ENCODE assay signal across 8 cellular contexts in the genomic region with DNA sequence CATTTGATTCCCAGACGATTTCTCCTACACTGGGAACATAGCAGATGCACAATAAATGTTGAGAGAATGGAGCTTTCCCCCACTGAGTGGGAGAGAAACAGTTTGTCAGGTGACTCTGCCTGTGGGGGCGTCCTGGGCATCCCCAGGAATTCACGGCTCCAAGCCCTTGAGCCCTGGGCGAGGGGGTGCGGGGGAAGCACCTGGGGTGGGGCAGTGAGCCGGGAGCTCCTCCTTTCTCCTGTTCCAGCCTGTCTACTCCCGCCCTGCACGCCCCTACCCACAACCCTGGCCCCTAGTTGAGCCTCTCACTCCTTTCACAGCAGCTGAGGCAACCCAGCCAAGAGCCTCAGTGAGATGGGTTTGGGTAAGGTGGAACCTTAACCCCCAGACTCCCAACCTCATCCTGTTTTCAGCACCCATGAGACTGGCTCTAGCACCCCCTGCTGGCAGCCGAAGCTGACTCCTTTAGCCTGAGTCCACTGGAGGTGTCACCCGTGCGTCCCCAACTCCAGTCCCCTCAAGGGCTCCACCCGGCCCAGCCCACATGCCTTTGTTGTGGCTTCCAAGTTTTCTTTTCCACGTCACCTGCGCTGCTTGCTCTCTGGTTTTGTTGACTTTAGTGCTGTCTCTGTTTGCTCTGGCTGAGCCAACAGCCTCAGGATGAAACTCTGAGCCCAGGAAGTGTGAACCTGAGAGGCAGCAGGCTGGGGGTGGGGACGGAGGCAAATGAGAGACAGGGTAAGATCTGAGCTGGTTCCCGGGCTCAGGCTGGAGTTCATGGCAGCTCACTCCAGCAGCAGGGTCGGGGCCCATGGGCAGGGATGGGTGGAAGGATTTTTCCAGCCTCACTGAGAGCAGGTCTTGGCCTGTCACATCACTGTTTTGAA.
DNase-seq lines count a peak whose midpoint lies in the region; ATAC-seq and TF ChIP-seq lines count a peak whose summit lies in the region.

No MANE protein-coding gene starts in this region.

- no peak for DNase-seq in AG04449 (ENCODE audit: low read depth, low spot score)
- DNase-seq in LNCaP clone FGC (ENCODE audit: low read depth) = peak; percentile 99
- peak; percentile 86 for DNase-seq in T-helper 2 cell treated with Interferon-gamma antibody and Interleukin-4, amounts not matched to agents 5 μg/mL and 100 μg/mL, for 36 hours (ENCODE audit: low spot score)
- peak; percentile 18 for DNase-seq in astrocyte of the spinal cord (ENCODE audit: low read depth, low spot score)
- DNase-seq in iPS DF 4.7 (ENCODE audit: extremely low read depth, low spot score) = peak; percentile 49
- peak; percentile 75 to 86 for DNase-seq in stimulated activated CD4-positive, alpha-beta T cell treated with anti-CD3 and anti-CD28 coated beads, Interleukin-1b, Interleukin-23, amount 100 ng/mL, for 1 hour (ENCODE audit: low read depth in 2 of 2)

- H3K36me3 Mint-ChIP-seq in T-helper 2 cell treated with Interferon-gamma antibody and Interleukin-4, amounts not matched to agents 5 μg/mL and 100 μg/mL, for 36 hours (ENCODE audit: low read depth) = no peaks in the 10 kb centered on the region

- H3K4me1 Mint-ChIP-seq in T-helper 2 cell treated with Interferon-gamma antibody and Interleukin-4, amounts not matched to agents 5 μg/mL and 100 μg/mL, for 36 hours (ENCODE audit: low read depth) = peaks cover 39% of the 10 kb centered on the region

- ATAC-seq in GM18868 (IDR thresholded peaks at IDR 0.05; ENCODE audit: unreplicated experiment) (peak; percentile 86), GM21381 (IDR thresholded peaks at IDR 0.05; ENCODE audit: unreplicated experiment) (no peak)

- H3K27me3 Mint-ChIP-seq in T-helper 2 cell treated with Interferon-gamma antibody and Interleukin-4, amounts not matched to agents 5 μg/mL and 100 μg/mL, for 36 hours (ENCODE audit: low read depth) = peaks cover 9% of the 10 kb centered on the region

- no peaks in the 10 kb centered on the region for H3K9me3 Mint-ChIP-seq in T-helper 2 cell treated with Interferon-gamma antibody and Interleukin-4, amounts not matched to agents 5 μg/mL and 100 μg/mL, for 36 hours

- H3K4me3 ChIP-seq in AG04449 (ENCODE audit: low read depth, low read length) (no peak overlapping the region), LNCaP clone FGC (ENCODE audit: low read depth, low read length) (no peak overlapping the region), astrocyte of the spinal cord (ENCODE audit: low read depth, low read length) (no peak overlapping the region)

- CTCF ChIA-PET in AG04449 (lab: Yijun Ruan, JAX) = interaction anchor here (0.8 to 6.2 kb wide), 26 partner anchors 8 to 143 kb away, joined by 3 to 51 read pairs (median 6); a partner anchor contains a TSS

- H3K27ac Mint-ChIP-seq in T-helper 2 cell treated with Interferon-gamma antibody and Interleukin-4, amounts not matched to agents 5 μg/mL and 100 μg/mL, for 36 hours = peak overlapping the region; percentile 97

- in situ Hi-C loops in astrocyte of the spinal cord (cut with HindIII; ENCODE audit: low sequenced_read_pairs) = no loop called here

- H3K4me3 Mint-ChIP-seq in T-helper 2 cell treated with Interferon-gamma antibody and Interleukin-4, amounts not matched to agents 5 μg/mL and 100 μg/mL, for 36 hours = peak overlapping the region; percentile 80

- TF ChIP-seq CTCF in AG04449 (IDR thresholded peaks at IDR 0.05; ENCODE audit: insufficient read depth, low read length, missing control alignments) = peak; percentile 75
- TF ChIP-seq CTCF in LNCaP clone FGC (IDR thresholded peaks at IDR 0.05; ENCODE audit: control insufficient read depth, extremely low read depth, insufficient read depth) = peak; percentile 79
- peak; percentile 80 for TF ChIP-seq CTCF in astrocyte of the spinal cord (IDR thresholded peaks at IDR 0.05; ENCODE audit: low read depth, low read length)

- POLR2A ChIA-PET in AG04449 (lab: Yijun Ruan, JAX) = no interaction called here
